In the genomic region with DNA sequence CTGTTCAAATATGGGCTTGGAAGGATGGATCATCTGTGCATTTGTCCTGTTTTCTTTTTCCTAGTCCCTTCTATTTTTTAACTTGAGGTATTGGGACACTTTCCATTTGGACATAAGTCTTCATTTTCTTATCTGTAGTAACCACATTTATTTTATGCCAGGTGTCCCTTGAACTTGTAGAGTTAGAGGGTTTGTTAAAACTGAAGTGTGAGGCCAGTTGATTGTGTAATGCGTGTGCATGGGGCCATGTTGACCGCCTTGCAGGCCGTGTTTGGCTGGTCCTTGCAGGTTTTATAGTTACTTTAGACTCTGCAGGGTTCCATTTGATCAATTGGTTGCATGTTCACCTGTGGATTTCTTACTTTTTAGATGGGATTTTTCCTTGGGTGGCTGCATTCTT, we compare ENCODE assay signal across 2 cellular contexts.
TF ChIP-seq lines count a peak whose summit lies in the region.

No MANE protein-coding gene starts in this region.

TF ChIP-seq in HEK293, 187 proteins besides CTCF, POLR2A, EP300 and RAD21:
- TF ChIP-seq WT1 (tag by site-specific recombination; IDR thresholded peaks at IDR 0.05): no peak
- TF ChIP-seq HOXA7 (CRISPR knock-in tag; IDR thresholded peaks at IDR 0.05; ENCODE audit: borderline replicate concordance): no peak
- TF ChIP-seq ZNF138 (tag by site-specific recombination; IDR thresholded peaks at IDR 0.05; ENCODE audit: borderline replicate concordance): no peak
- no peak for TF ChIP-seq ZNF501 (tag by site-specific recombination; IDR thresholded peaks at IDR 0.05)
- no peak for TF ChIP-seq ZNF404 (tag by site-specific recombination; IDR thresholded peaks at IDR 0.05)
- TF ChIP-seq ELK4 (IDR thresholded peaks at IDR 0.05; ENCODE audit: borderline replicate concordance, low read depth, low read length): no peak
- no peak for TF ChIP-seq ZNF169 (tag by site-specific recombination; IDR thresholded peaks at IDR 0.05)
- no peak for TF ChIP-seq ZNF548 (tag by site-specific recombination; IDR thresholded peaks at IDR 0.05)
- TF ChIP-seq BCL11B (tag by site-specific recombination; IDR thresholded peaks at IDR 0.05; ENCODE audit: low read depth): no peak
- no peak for TF ChIP-seq ZNF292 (tag by site-specific recombination; IDR thresholded peaks at IDR 0.05; ENCODE audit: borderline replicate concordance, low read depth)
- TF ChIP-seq ZNF24 (tag by site-specific recombination; IDR thresholded peaks at IDR 0.05): no peak
- TF ChIP-seq, protein P1, sequence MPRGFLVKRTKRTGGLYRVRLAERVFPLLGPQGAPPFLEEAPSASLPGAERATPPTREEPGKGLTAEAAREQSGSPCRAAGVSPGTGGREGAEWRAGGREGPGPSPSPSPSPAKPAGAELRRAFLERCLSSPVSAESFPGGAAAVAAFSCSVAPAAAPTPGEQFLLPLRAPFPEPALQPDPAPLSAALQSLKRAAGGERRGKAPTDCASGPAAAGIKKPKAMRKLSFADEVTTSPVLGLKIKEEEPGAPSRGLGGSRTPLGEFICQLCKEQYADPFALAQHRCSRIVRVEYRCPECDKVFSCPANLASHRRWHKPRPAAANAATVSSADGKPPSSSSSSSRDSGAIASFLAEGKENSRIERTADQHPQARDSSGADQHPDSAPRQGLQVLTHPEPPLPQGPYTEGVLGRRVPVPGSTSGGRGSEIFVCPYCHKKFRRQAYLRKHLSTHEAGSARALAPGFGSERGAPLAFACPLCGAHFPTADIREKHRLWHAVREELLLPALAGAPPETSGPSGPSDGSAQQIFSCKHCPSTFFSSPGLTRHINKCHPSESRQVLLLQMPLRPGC (tag by site-specific recombination; IDR thresholded peaks at IDR 0.05): no peak
- no peak for TF ChIP-seq ZNF544 (tag by site-specific recombination; IDR thresholded peaks at IDR 0.05)
- no peak for TF ChIP-seq ZSCAN16 (tag by site-specific recombination; IDR thresholded peaks at IDR 0.05)
- TF ChIP-seq ZNF174 (tag by site-specific recombination; IDR thresholded peaks at IDR 0.05): no peak
- no peak for TF ChIP-seq ZNF391 (tag by site-specific recombination; IDR thresholded peaks at IDR 0.05; ENCODE audit: borderline replicate concordance, low read depth)
- TF ChIP-seq ZNF311 (tag by site-specific recombination; IDR thresholded peaks at IDR 0.05; ENCODE audit: borderline replicate concordance): no peak
- TF ChIP-seq ZNF146 (tag by site-specific recombination; IDR thresholded peaks at IDR 0.05): no peak
- no peak for TF ChIP-seq ZXDB (tag by site-specific recombination; IDR thresholded peaks at IDR 0.05)

TF ChIP-seq in endothelial cell of umbilical vein, 7 proteins besides CTCF, POLR2A, EP300 and RAD21:
- TF ChIP-seq FOS (IDR thresholded peaks at IDR 0.05; ENCODE audit: borderline replicate concordance, insufficient read depth, low read length) (no peak), GATA2 (IDR thresholded peaks at IDR 0.05; ENCODE audit: insufficient read depth, insufficient read length, low read depth, low read length) (no peak), JUN (IDR thresholded peaks at IDR 0.05; ENCODE audit: borderline replicate concordance, insufficient read depth, insufficient read length, low read depth) (no peak), EZH2 (IDR thresholded peaks at IDR 0.05; ENCODE audit: borderline replicate concordance, low read depth, low read length, severe bottlenecking) (no peak), POLR2AphosphoS5 (IDR thresholded peaks at IDR 0.05; ENCODE audit: insufficient read depth, low read depth, low read length) (no peak), MYC (IDR thresholded peaks at IDR 0.05; ENCODE audit: low read depth, low read length) (no peak)
- TF ChIP-seq, protein P2, sequence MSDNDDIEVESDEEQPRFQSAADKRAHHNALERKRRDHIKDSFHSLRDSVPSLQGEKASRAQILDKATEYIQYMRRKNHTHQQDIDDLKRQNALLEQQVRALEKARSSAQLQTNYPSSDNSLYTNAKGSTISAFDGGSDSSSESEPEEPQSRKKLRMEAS (IDR thresholded peaks at IDR 0.05; ENCODE audit: insufficient read depth, insufficient read length): no peak
TF ChIP-seq in endothelial cell of umbilical vein: peak in this region for 0.
